Comparison of ENCODE assay signal across 19 cellular contexts in genomic region chr1:110426854-110427253, GRCh38. TPM values are rescaled to one million over a fixed set of nuclear protein-coding genes. Genes with fewer than 3 reads are reported as not detected.
"Had no signal": no experiment of that assay in that cellular context is flagged by ENCODE, and none has a peak within 500 bp of the region (broad histone marks: within the 10 kb centered on the region; RNA-seq: fewer than 3 reads in every experiment).

No MANE protein-coding gene starts in this region.

- H3K27ac ChIP-seq: ascending aorta, colonic mucosa, psoas muscle, skin epidermis, transverse colon, WERI-Rb-1 had no signal

- ATAC-seq: naive thymus-derived CD4-positive, alpha-beta T cell; psoas muscle; right cardiac atrium; stimulated activated naive CD8-positive, alpha-beta T cell treated with anti-CD3 and anti-CD28 coated beads, Interleukin-15, amount 100 ng/mL, for 72 hours had no signal

- H3K4me3 ChIP-seq: ascending aorta, colonic mucosa, left ventricle myocardium inferior, psoas muscle, skin epidermis, suprapubic skin, transverse colon had no signal

- H3K27me3 ChIP-seq: ascending aorta, colonic mucosa had no signal

- H3K4me1 ChIP-seq: ascending aorta, colonic mucosa, psoas muscle, transverse colon had no signal

- H3K9me3 ChIP-seq: ascending aorta, colonic mucosa, left ventricle myocardium inferior, psoas muscle, suprapubic skin, transverse colon had no signal

- DNase-seq: activated CD4-positive, alpha-beta T cell treated with anti-CD3 and anti-CD28 coated beads, Interleukin-2, amount 50 U/mL, for 4 hours; activated gamma-delta T cell; colonic mucosa; head of caudate nucleus; kidney; left ventricle myocardium inferior; naive thymus-derived CD4-positive, alpha-beta T cell; psoas muscle; right cardiac atrium; stimulated activated CD4-positive, alpha-beta T cell treated with anti-CD3 and anti-CD28 coated beads, Interleukin-15, amount 100 ng/mL, for 24 hours; stimulated activated CD4-positive, alpha-beta T cell treated with anti-CD3 and anti-CD28 coated beads, Interleukin-4, amount 100 ng/mL, for 1 hour; stimulated activated naive CD8-positive, alpha-beta T cell treated with anti-CD3 and anti-CD28 coated beads, Interleukin-15, amount 100 ng/mL, for 72 hours; transverse colon; WERI-Rb-1 had no signal

- H3K36me3 ChIP-seq: ascending aorta, colonic mucosa, left ventricle myocardium inferior, suprapubic skin, transverse colon, WERI-Rb-1 had no signal

RNA-seq across cellular contexts. Expression of gene PROK1, which starts 24.1 kb away (rescaled TPM):
- total RNA-seq: ascending aorta; colonic mucosa; frontal cortex; kidney; left ventricle myocardium inferior; naive thymus-derived CD4-positive, alpha-beta T cell; osteocyte; transverse colon had no signal
- polyA plus RNA-seq: naive thymus-derived CD4-positive, alpha-beta T cell had no signal
